Comparison of ENCODE assay signal across 8 cellular contexts in genomic region chr3:73848173-73848751, GRCh38.
A peak's percentile ranks its signal among the peaks of the same experiment; 100 is the strongest.
DNase-seq lines count a peak whose midpoint lies in the region; ATAC-seq and TF ChIP-seq lines count a peak whose summit lies in the region.

No MANE protein-coding gene starts in this region.

- DNase-seq in DMS53 treated with DMSO at 0.1 percent for 48 hours (lab: John Stamatoyannopoulos, UW; ENCODE audit: unreplicated experiment) (peak; percentile 4), NCI-H1092 (lab: John Stamatoyannopoulos, UW) (peak; percentile 2), SKM-1 (lab: John Stamatoyannopoulos, UW; ENCODE audit: unreplicated experiment) (no peak)
- DNase-seq in activated T-cell treated with anti-CD3 and anti-CD28 coated beads, Interleukin-2, amount 50 U/mL, for 1 hour, result no peak

- no peaks in the 10 kb centered on the region for H3K27me3 ChIP-seq in liver (ENCODE audit: control insufficient read depth in 4 of 4, insufficient read depth in 4 of 4, low read length in 3 of 4)

- ATAC-seq in HG03521 (IDR thresholded peaks at IDR 0.05; ENCODE audit: unreplicated experiment), result no peak
- no peak for ATAC-seq in activated CD4-positive, CD25-positive, alpha-beta regulatory T cell treated with anti-CD3 and anti-CD28 coated beads, Interleukin-2, amount 50 U/mL, for 24 hours

- no peak overlapping the region for H3K4me3 ChIP-seq in liver (ENCODE audit: low read depth in 1 of 3, low read length in 3 of 3)

- peaks cover 0 to 4% (median 3%) of the 10 kb centered on the region in 5 experiments for H3K9me3 Mint-ChIP-seq in brain

- no peak overlapping the region for H3K27ac Mint-ChIP-seq in brain

- no peaks in the 10 kb centered on the region for H3K9me3 ChIP-seq in liver (ENCODE audit: control insufficient read depth in 4 of 4, low read length in 3 of 4)

- H3K4me1 ChIP-seq in liver (ENCODE audit: control insufficient read depth in 4 of 4, insufficient read depth in 4 of 4, low read length in 3 of 4), result no peaks in the 10 kb centered on the region

- TF ChIP-seq CTCF in brain (conservative IDR thresholded peaks at IDR 0.05) (peak; percentile 76 to 85), liver (IDR thresholded peaks at IDR 0.05; ENCODE audit: low read depth, low read length, missing input control) (peak; percentile 53)

- H3K4me1 Mint-ChIP-seq in brain, result peaks cover 13% of the 10 kb centered on the region

- H3K9ac ChIP-seq in liver (ENCODE audit: low read depth in 1 of 2, low read length in 2 of 2), result no peak overlapping the region

- H3K27me3 Mint-ChIP-seq in brain, result peaks cover 9% of the 10 kb centered on the region

- H3K27ac ChIP-seq in liver (ENCODE audit: low read depth in 1 of 2, low read length in 2 of 2), result no peak overlapping the region

- H3K36me3 Mint-ChIP-seq in brain, result no peaks in the 10 kb centered on the region

- H3K36me3 ChIP-seq in liver (ENCODE audit: control insufficient read depth in 4 of 4, insufficient read depth in 3 of 4, low read depth in 1 of 4, low read length in 3 of 4), result no peaks in the 10 kb centered on the region

- TF ChIP-seq RAD21 in liver (IDR thresholded peaks at IDR 0.05), result peak; percentile 76 to 81

- 15% methylated on average over 4 of the region's 4 CpGs for WGBS in liver

- H3K4me3 Mint-ChIP-seq in brain, result no peak overlapping the region

TF ChIP-seq in liver, 16 proteins besides CTCF, POLR2A, EP300 and RAD21:
- TF ChIP-seq FOXA2 (IDR thresholded peaks at IDR 0.05) (no peak), FOXA1 (IDR thresholded peaks at IDR 0.05) (no peak), YY1 (IDR thresholded peaks at IDR 0.05) (no peak), MAX (IDR thresholded peaks at IDR 0.05) (no peak), SP1 (IDR thresholded peaks at IDR 0.05) (no peak), NR2F2 (IDR thresholded peaks at IDR 0.05) (no peak), GABPA (IDR thresholded peaks at IDR 0.05 in 1 of 2, conservative IDR thresholded peaks at IDR 0.05 in 1 of 2) (no peak), JUND (IDR thresholded peaks at IDR 0.05) (no peak), REST (IDR thresholded peaks at IDR 0.05) (no peak), EGR1 (IDR thresholded peaks at IDR 0.05; ENCODE audit: low read depth in 2 of 2) (no peak), TAF1 (conservative IDR thresholded peaks at IDR 0.05) (no peak), HNF4A (conservative IDR thresholded peaks at IDR 0.05) (no peak), ATF3 (IDR thresholded peaks at IDR 0.05) (no peak), HNF4G (IDR thresholded peaks at IDR 0.05) (no peak)

Comparison
In these comparisons a context has a peak if more than half of its experiments do, and no peak if none do; other contexts are left out.
1. DNase-seq: peak in DMS53 treated with DMSO at 0.1 percent for 48 hours (single experiment) and NCI-H1092 (single experiment); none in SKM-1 (single experiment) and activated T-cell treated with anti-CD3 and anti-CD28 coated beads, Interleukin-2, amount 50 U/mL, for 1 hour (single experiment).